8 cellular contexts compared by ENCODE assay signal in the genomic region with DNA sequence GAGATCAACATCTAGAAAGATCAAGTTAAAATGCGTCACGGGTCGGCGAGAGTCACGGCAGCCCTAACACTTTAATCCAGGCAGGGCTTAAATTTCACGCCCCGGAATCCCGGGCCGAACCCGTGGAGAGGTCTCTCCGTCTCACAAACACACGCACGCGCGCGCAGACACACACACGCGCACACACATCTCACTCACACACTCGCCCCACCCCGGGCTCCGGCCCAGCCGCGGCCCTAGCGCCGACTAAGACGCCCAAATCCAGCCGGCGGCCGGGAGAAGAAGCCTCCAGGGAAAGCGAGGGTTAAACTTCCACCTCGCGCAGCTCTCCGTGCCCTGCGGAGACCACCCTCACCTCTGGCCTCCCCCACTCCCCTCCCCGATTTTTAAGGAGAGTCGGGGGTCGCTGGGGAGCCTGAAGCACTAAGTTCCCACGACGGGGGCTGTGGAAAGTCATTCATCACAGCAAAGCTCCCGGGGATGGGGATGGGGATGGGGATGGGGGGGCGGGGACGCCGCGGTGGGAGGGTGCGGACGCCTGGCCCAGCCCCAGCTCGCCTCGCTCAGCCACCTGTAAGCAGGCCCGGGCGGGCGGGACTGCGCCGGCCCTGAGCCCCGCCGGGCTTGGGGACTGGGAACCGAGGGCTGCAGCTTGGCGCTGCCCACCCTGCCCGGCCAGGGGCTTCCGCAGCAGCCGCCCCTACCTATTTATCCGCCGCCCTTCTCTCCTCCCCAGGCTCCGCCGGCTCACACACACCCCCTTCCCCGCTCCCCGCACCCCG. TPM values are rescaled to one million over a fixed set of nuclear protein-coding genes. Genes with fewer than 3 reads are reported as not detected.
A peak's percentile ranks its signal among the peaks of the same experiment; 100 is the strongest.
DNase-seq lines count a peak whose midpoint lies in the region; ATAC-seq and TF ChIP-seq lines count a peak whose summit lies in the region.

No MANE protein-coding gene starts in this region.

- H3K27ac ChIP-seq in ACC112 (ENCODE audit: low read depth, low read length): no peak overlapping the region

- H3K36me3 ChIP-seq in ACC112 (ENCODE audit: insufficient read depth, low read length) (no peaks in the 10 kb centered on the region), HAP-1 (replicated peaks) (no peaks in the 10 kb centered on the region)

- H3K36me3 Mint-ChIP-seq in activated T-cell treated with anti-CD3 and anti-CD28 coated beads, Interleukin-2, amount 50 U/mL, for 4 hours (ENCODE audit: insufficient read depth): peaks cover 3% of the 10 kb centered on the region
- H3K36me3 Mint-ChIP-seq in nephron (ENCODE audit: low read depth): no peaks in the 10 kb centered on the region

- H3K9me3 Mint-ChIP-seq in activated T-cell treated with anti-CD3 and anti-CD28 coated beads, Interleukin-2, amount 50 U/mL, for 4 hours: no peaks in the 10 kb centered on the region
- no peaks in the 10 kb centered on the region for H3K9me3 Mint-ChIP-seq in nephron

- ATAC-seq in activated T-cell treated with anti-CD3 and anti-CD28 coated beads, Interleukin-2, amount 50 U/mL, for 4 hours: no peak
- ATAC-seq in GM18873 (IDR thresholded peaks at IDR 0.05; ENCODE audit: low FRiP score, unreplicated experiment): no peak
- ATAC-seq in HG02588 (IDR thresholded peaks at IDR 0.05; ENCODE audit: unreplicated experiment): no peak

- peaks cover 7% of the 10 kb centered on the region for H3K79me2 ChIP-seq in ACC112 (ENCODE audit: control insufficient read depth, insufficient read depth, low read length, unreplicated experiment)

- H2AFZ ChIP-seq in ACC112 (ENCODE audit: low read length, unreplicated experiment): peak overlapping the region; percentile 51

- H3K4me1 ChIP-seq in ACC112 (ENCODE audit: control insufficient read depth, insufficient read depth, low read length, unreplicated experiment) (peaks cover 24% of the 10 kb centered on the region), HAP-1 (peaks cover 2% of the 10 kb centered on the region; the same call in 1 of the 2 replicates)

- peaks cover 33% of the 10 kb centered on the region for H3K27me3 Mint-ChIP-seq in activated T-cell treated with anti-CD3 and anti-CD28 coated beads, Interleukin-2, amount 50 U/mL, for 4 hours (ENCODE audit: low read depth)
- peaks cover 36% of the 10 kb centered on the region for H3K27me3 Mint-ChIP-seq in nephron (ENCODE audit: low read depth)

- TF ChIP-seq CTCF in fibroblast of villous mesenchyme (IDR thresholded peaks at IDR 0.05; ENCODE audit: insufficient read depth, low read depth, low read length): no peak
- no peak for TF ChIP-seq CTCF in nephron (IDR thresholded peaks at IDR 0.05; ENCODE audit: unreplicated experiment in 3 of 3)

- in situ Hi-C loops in HAP-1 (cut with MboI; ENCODE audit: low sequenced_read_pairs): no loop called here

- peaks cover 29% of the 10 kb centered on the region for H3K27me3 ChIP-seq in ACC112 (ENCODE audit: insufficient read depth, low read length)
- peaks cover 27% of the 10 kb centered on the region for H3K27me3 ChIP-seq in HAP-1 (ENCODE audit: low read depth)

- DNase-seq in HAP-1 (ENCODE audit: low spot score in 2 of 2) (peak in 1 of 2 experiments; percentile 53), fibroblast of villous mesenchyme (ENCODE audit: low read depth) (peak; percentile 83)
- DNase-seq in activated T-cell treated with anti-CD3 and anti-CD28 coated beads, Interleukin-2, amount 50 U/mL, for 4 hours: no peak
- DNase-seq in effector CD8-positive, alpha-beta T cell (lab: John Stamatoyannopoulos, UW): no peak

- peak overlapping the region; percentile 86 for H3K4me3 Mint-ChIP-seq in activated T-cell treated with anti-CD3 and anti-CD28 coated beads, Interleukin-2, amount 50 U/mL, for 4 hours
- peak overlapping the region; percentile 92 to 96 (median 94) for H3K4me3 Mint-ChIP-seq in nephron

- H3K4me3 ChIP-seq in ACC112 (ENCODE audit: low read depth, low read length) (peak overlapping the region; percentile 83), HAP-1 (peak overlapping the region; percentile 42), fibroblast of villous mesenchyme (ENCODE audit: low read depth, low read length) (peak overlapping the region; percentile 74)

- H3K9me3 ChIP-seq in HAP-1: no peaks in the 10 kb centered on the region

- peaks cover 22% of the 10 kb centered on the region for H3K4me1 Mint-ChIP-seq in activated T-cell treated with anti-CD3 and anti-CD28 coated beads, Interleukin-2, amount 50 U/mL, for 4 hours (ENCODE audit: low read depth)
- H3K4me1 Mint-ChIP-seq in nephron: peaks cover 27% of the 10 kb centered on the region

- H3K27ac Mint-ChIP-seq in nephron: peak overlapping the region; percentile 70 to 89 (median 84)

RNA-seq across cellular contexts. Expression of a gene that starts 1.6 kb away (rescaled TPM):
- 10 to 100 TPM; 10.1 to 31.3 (median 21.8) TPM for total RNA-seq in activated T-cell treated with anti-CD3 and anti-CD28 coated beads, Interleukin-2, amount 50 U/mL, for 4 hours
- total RNA-seq in fibroblast of villous mesenchyme: 43.2 and 86.7 TPM in 2 replicates
